8 cellular contexts compared by ENCODE assay signal in the genomic region with DNA sequence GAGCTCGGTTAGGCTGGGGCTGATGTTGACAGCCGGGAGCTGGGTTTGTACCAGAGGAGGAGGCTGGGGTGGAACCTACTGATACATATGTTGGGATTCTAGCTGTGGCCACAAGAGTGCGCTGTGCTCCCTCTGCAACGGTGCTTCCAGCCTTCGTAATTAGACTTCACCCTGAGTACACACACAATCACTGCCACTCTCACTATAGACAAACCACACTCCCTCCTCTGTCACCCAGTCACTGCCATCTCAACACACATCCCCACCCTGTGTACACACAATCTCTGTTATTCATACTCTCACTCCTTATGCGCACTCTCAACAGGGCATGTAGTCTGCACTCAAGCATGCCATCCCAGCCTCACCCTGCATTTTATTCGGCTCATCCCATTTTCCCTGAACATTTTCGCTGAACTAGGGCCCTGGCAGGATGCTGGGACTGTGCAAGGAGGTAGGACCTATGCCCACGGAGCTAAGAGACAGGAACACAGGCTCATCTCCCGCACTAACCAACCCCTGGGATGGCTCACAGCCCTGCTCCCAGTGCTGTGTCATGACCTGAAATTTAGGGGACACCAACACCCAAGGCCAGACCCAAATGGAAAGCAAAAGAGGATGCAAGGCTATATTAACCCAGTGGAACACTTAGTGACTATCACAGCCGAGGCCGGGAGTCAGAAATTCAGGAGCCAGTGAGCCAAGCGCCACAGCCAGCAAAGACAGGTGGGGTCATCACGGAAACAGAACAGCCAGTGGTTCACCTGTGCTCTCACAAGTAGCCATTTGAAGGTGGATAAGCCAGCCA. TPM values are rescaled to one million over a fixed set of nuclear protein-coding genes. Genes with fewer than 3 reads are reported as not detected.
A peak's percentile ranks its signal among the peaks of the same experiment; 100 is the strongest.
DNase-seq lines count a peak whose midpoint lies in the region; ATAC-seq, FAIRE-seq and TF ChIP-seq lines count a peak whose summit lies in the region.

No MANE protein-coding gene starts in this region.

- TF ChIP-seq POLR2A in GM12891 (IDR thresholded peaks at IDR 0.05; ENCODE audit: low read depth, low read length), result no peak

- no peaks in the 10 kb centered on the region for H3K9me3 Mint-ChIP-seq in activated naive CD4-positive, alpha-beta T cell treated with anti-CD3 and anti-CD28 coated beads, Interleukin-2, amount 50 U/mL, for 72 hours

- no peaks in the 10 kb centered on the region for H3K36me3 Mint-ChIP-seq in activated naive CD4-positive, alpha-beta T cell treated with anti-CD3 and anti-CD28 coated beads, Interleukin-2, amount 50 U/mL, for 72 hours

- peak; percentile 96 for FAIRE-seq in GM12891 (lab: Jason Lieb, UNC)

- intact Hi-C loops in head of caudate nucleus (cut with DNase I), result loop anchor here (5.0 kb wide), 1 partner anchor 81 kb away; no protein-coding TSS in a partner anchor
- intact Hi-C loops in posterior vena cava (cut with DNase I), result loop anchor here (5.0 kb wide), 2 partner anchors 66 to 81 kb away; no protein-coding TSS in a partner anchor

- ATAC-seq in SK-N-SH treated with all-trans-retinoic acid at 6 μM for 48 hours (peak; percentile 93), GM21723 (IDR thresholded peaks at IDR 0.05; ENCODE audit: unreplicated experiment) (no peak)
- peak; percentile 81 to 87 for ATAC-seq in activated naive CD4-positive, alpha-beta T cell treated with anti-CD3 and anti-CD28 coated beads, Interleukin-2, amount 50 U/mL, for 72 hours

- no peak overlapping the region for H3K27ac Mint-ChIP-seq in activated naive CD4-positive, alpha-beta T cell treated with anti-CD3 and anti-CD28 coated beads, Interleukin-2, amount 50 U/mL, for 72 hours

- DNase-seq in GM12891 (ENCODE audit: insufficient read length, low spot score) (peak; percentile 71), NCI-H1105 treated with DMSO at 0.1 percent for 48 hours (lab: John Stamatoyannopoulos, UW) (peak; percentile 75), head of caudate nucleus (peak; percentile 65 to 93 (median 82)), posterior vena cava (ENCODE audit: low spot score) (peak; percentile 90), ureter (ENCODE audit: low spot score) (peak; percentile 74)
- peak; percentile 56 to 69 for DNase-seq in activated naive CD4-positive, alpha-beta T cell treated with anti-CD3 and anti-CD28 coated beads, Interleukin-2, amount 50 U/mL, for 72 hours (ENCODE audit: low spot score in 2 of 2)

TF ChIP-seq in GM12891, 5 proteins besides CTCF, POLR2A, EP300 and RAD21:
- TF ChIP-seq SPI1 (IDR thresholded peaks at IDR 0.05; ENCODE audit: low read depth, low read length) (no peak), PAX5 (IDR thresholded peaks at IDR 0.05; ENCODE audit: insufficient read depth, low read length, severe bottlenecking) (no peak), TAF1 (IDR thresholded peaks at IDR 0.05; ENCODE audit: low read depth, low read length) (no peak), POLR2AphosphoS5 (IDR thresholded peaks at IDR 0.05; ENCODE audit: low read depth, low read length) (no peak), POU2F2 (IDR thresholded peaks at IDR 0.05; ENCODE audit: low read depth, low read length) (no peak)

TF ChIP-seq in SK-N-SH treated with all-trans-retinoic acid at 6 μM for 48 hours, 23 proteins besides CTCF, POLR2A, EP300 and RAD21:
- no peak for TF ChIP-seq ZNF8 (CRISPR knock-in tag; IDR thresholded peaks at IDR 0.05)
- TF ChIP-seq PPARA (CRISPR knock-in tag; IDR thresholded peaks at IDR 0.05; ENCODE audit: borderline replicate concordance), result no peak
- no peak for TF ChIP-seq ESRRG (CRISPR knock-in tag; IDR thresholded peaks at IDR 0.05)
- TF ChIP-seq ZFP30 (CRISPR knock-in tag; IDR thresholded peaks at IDR 0.05), result no peak
- TF ChIP-seq TCF4 (CRISPR knock-in tag; IDR thresholded peaks at IDR 0.05; ENCODE audit: borderline replicate concordance), result no peak
- TF ChIP-seq, protein P1, sequence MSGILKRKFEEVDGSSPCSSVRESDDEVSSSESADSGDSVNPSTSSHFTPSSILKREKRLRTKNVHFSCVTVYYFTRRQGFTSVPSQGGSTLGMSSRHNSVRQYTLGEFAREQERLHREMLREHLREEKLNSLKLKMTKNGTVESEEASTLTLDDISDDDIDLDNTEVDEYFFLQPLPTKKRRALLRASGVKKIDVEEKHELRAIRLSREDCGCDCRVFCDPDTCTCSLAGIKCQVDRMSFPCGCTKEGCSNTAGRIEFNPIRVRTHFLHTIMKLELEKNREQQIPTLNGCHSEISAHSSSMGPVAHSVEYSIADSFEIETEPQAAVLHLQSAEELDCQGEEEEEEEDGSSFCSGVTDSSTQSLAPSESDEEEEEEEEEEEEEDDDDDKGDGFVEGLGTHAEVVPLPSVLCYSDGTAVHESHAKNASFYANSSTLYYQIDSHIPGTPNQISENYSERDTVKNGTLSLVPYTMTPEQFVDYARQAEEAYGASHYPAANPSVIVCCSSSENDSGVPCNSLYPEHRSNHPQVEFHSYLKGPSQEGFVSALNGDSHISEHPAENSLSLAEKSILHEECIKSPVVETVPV (CRISPR knock-in tag; IDR thresholded peaks at IDR 0.05), result no peak
- no peak for TF ChIP-seq ISL1 (CRISPR knock-in tag; IDR thresholded peaks at IDR 0.05)
- no peak for TF ChIP-seq RARB (CRISPR knock-in tag; IDR thresholded peaks at IDR 0.05)
- TF ChIP-seq, protein P2, sequence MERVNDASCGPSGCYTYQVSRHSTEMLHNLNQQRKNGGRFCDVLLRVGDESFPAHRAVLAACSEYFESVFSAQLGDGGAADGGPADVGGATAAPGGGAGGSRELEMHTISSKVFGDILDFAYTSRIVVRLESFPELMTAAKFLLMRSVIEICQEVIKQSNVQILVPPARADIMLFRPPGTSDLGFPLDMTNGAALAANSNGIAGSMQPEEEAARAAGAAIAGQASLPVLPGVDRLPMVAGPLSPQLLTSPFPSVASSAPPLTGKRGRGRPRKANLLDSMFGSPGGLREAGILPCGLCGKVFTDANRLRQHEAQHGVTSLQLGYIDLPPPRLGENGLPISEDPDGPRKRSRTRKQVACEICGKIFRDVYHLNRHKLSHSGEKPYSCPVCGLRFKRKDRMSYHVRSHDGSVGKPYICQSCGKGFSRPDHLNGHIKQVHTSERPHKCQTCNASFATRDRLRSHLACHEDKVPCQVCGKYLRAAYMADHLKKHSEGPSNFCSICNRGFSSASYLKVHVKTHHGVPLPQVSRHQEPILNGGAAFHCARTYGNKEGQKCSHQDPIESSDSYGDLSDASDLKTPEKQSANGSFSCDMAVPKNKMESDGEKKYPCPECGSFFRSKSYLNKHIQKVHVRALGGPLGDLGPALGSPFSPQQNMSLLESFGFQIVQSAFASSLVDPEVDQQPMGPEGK (CRISPR knock-in tag; IDR thresholded peaks at IDR 0.05; ENCODE audit: borderline replicate concordance), result no peak
- TF ChIP-seq TOX (CRISPR knock-in tag; IDR thresholded peaks at IDR 0.05; ENCODE audit: borderline replicate concordance), result no peak
- TF ChIP-seq CSDC2 (CRISPR knock-in tag; IDR thresholded peaks at IDR 0.05), result no peak
- no peak for TF ChIP-seq OSR1 (CRISPR knock-in tag; IDR thresholded peaks at IDR 0.05)
- TF ChIP-seq, protein P3, sequence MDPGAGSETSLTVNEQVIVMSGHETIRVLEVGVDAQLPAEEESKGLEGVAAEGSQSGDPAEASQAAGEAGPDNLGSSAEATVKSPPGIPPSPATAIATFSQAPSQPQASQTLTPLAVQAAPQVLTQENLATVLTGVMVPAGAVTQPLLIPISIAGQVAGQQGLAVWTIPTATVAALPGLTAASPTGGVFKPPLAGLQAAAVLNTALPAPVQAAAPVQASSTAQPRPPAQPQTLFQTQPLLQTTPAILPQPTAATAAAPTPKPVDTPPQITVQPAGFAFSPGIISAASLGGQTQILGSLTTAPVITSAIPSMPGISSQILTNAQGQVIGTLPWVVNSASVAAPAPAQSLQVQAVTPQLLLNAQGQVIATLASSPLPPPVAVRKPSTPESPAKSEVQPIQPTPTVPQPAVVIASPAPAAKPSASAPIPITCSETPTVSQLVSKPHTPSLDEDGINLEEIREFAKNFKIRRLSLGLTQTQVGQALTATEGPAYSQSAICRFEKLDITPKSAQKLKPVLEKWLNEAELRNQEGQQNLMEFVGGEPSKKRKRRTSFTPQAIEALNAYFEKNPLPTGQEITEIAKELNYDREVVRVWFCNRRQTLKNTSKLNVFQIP (CRISPR knock-in tag; IDR thresholded peaks at IDR 0.05; ENCODE audit: borderline replicate concordance, low read depth), result no peak

RNA-seq across cellular contexts. Expression of a gene that starts 5.7 kb away (rescaled TPM):
- polyA plus RNA-seq in GM12891 (2012; ENCODE audit: low read depth, missing spikeins), result not detected
- not detected for total RNA-seq in activated naive CD4-positive, alpha-beta T cell treated with anti-CD3 and anti-CD28 coated beads, Interleukin-2, amount 50 U/mL, for 72 hours
- total RNA-seq in posterior vena cava (not detected), ureter (14.9 TPM)

RNA-seq across cellular contexts. Expression of a gene that starts 6.1 kb away (rescaled TPM):
- not detected for polyA plus RNA-seq in GM12891 (2012; ENCODE audit: low read depth, missing spikeins)
- total RNA-seq in activated naive CD4-positive, alpha-beta T cell treated with anti-CD3 and anti-CD28 coated beads, Interleukin-2, amount 50 U/mL, for 72 hours, result 1 to 10 TPM in 1 of 2 donors, not detected in 1; 1.4 TPM
- total RNA-seq in posterior vena cava, result 10 to 100 TPM; 21.8 to 26.8 TPM
- total RNA-seq in ureter, result 8.9 TPM

RNA-seq across cellular contexts. Expression of a gene that starts 27.2 kb away (rescaled TPM):
- not detected for polyA plus RNA-seq in GM12891 (2012; ENCODE audit: low read depth, missing spikeins)
- total RNA-seq in activated naive CD4-positive, alpha-beta T cell treated with anti-CD3 and anti-CD28 coated beads, Interleukin-2, amount 50 U/mL, for 72 hours, result not detected
- total RNA-seq in posterior vena cava (not detected), ureter (3.8 TPM)

RNA-seq across cellular contexts. Expression of a gene that starts 31.9 kb away (rescaled TPM):
- not detected for polyA plus RNA-seq in GM12891 (2012; ENCODE audit: low read depth, missing spikeins)
- total RNA-seq in activated naive CD4-positive, alpha-beta T cell treated with anti-CD3 and anti-CD28 coated beads, Interleukin-2, amount 50 U/mL, for 72 hours, result not detected
- total RNA-seq in posterior vena cava (not detected), ureter (8.5 TPM)

Comparison
In these comparisons a context has a peak if more than half of its experiments do, and no peak if none do; other contexts are left out.
1. RNA of a gene that starts 5.7 kb away (total RNA-seq): 14.9 TPM in ureter (single experiment); not detected in posterior vena cava and not detected in activated naive CD4-positive, alpha-beta T cell treated with anti-CD3 and anti-CD28 coated beads, Interleukin-2, amount 50 U/mL, for 72 hours; every median in the first group is over 10 times any median in the second.
2. Peak in every context shown above with its lines, with median percentiles within 50 percentile points of each other: DNase-seq.